ENCODE assay signal across 8 cellular contexts in genomic region chr21:37207441-37208009, GRCh38. TPM values are rescaled to one million over a fixed set of nuclear protein-coding genes. Genes with fewer than 3 reads are reported as not detected.
DNase-seq lines count a peak whose midpoint lies in the region; ATAC-seq and TF ChIP-seq lines count a peak whose summit lies in the region.

No MANE protein-coding gene starts in this region.

- WGBS in mesendoderm (ENCODE audit: extremely low coverage, insufficient coverage, low lambda C conversion rate), result no CpG with 5 or more reads among the region's 6 CpGs

- RAD21 ChIA-PET in HCT116 (lab: Charles Lee; ENCODE audit: low non-redundant PET in 1 of 2, low total read pairs in 2 of 2, uncharacterized antibody in 2 of 2, unreplicated experiment in 2 of 2), result no interaction called here

- H2AK5ac ChIP-seq in mesendoderm (ENCODE audit: low read length), result no peak overlapping the region

- H3K27ac ChIP-seq in HCT116 (ENCODE audit: low read depth, low read length), result peak overlapping the region; percentile 69
- peak overlapping the region; percentile 60 to 78 for H3K27ac ChIP-seq in coronary artery
- no peak overlapping the region for H3K27ac ChIP-seq in mesendoderm (ENCODE audit: low read depth, low read length)

- no peak overlapping the region for H2AFZ ChIP-seq in HCT116 (ENCODE audit: low read depth, low read length, poor library complexity, severe bottlenecking)

- no peak overlapping the region for H2BK5ac ChIP-seq in mesendoderm (ENCODE audit: low read length)

- H3K4me1 ChIP-seq in HCT116 (ENCODE audit: control insufficient read depth in 1 of 2, insufficient read depth in 2 of 2, low read length in 2 of 2), result peaks cover 19 to 24% of the 10 kb centered on the region in 2 experiments
- no peaks in the 10 kb centered on the region for H3K4me1 ChIP-seq in mesendoderm (ENCODE audit: control insufficient read depth, low read depth, low read length)

- no peak for TF ChIP-seq POLR2A in HCT116 (IDR thresholded peaks at IDR 0.05; ENCODE audit: borderline replicate concordance, extremely low read depth, insufficient read depth, insufficient read length)

- H3K4me2 ChIP-seq in HCT116 (ENCODE audit: low read length) (peak overlapping the region; percentile 68), mesendoderm (ENCODE audit: low read length) (no peak overlapping the region)

- no peak overlapping the region for H3K4ac ChIP-seq in mesendoderm (ENCODE audit: low read depth, low read length)

- H4K8ac ChIP-seq in mesendoderm (ENCODE audit: low read depth, low read length), result no peak overlapping the region

- no peak overlapping the region for H3K23ac ChIP-seq in mesendoderm (ENCODE audit: low read length)

- H2BK120ac ChIP-seq in mesendoderm (ENCODE audit: low read depth, low read length), result no peak overlapping the region

- no peaks in the 10 kb centered on the region for H3K79me1 ChIP-seq in mesendoderm (ENCODE audit: low read length)

- H3K9me3 ChIP-seq in HCT116 (ENCODE audit: control insufficient read depth in 1 of 2, insufficient read depth in 1 of 2, low read depth in 1 of 2, low read length in 2 of 2), result no peaks in the 10 kb centered on the region

- CTCF ChIA-PET in HCT116 (lab: Charles Lee), result no interaction called here

- TF ChIP-seq RAD21 in HCT116 (IDR thresholded peaks at IDR 0.05; ENCODE audit: low read depth), result no peak

- peak; percentile 54 to 56 for ATAC-seq in activated CD4-positive, CD25-positive, alpha-beta regulatory T cell treated with anti-CD3 and anti-CD28 coated beads, Interleukin-2, amount 50 U/mL, for 24 hours
- ATAC-seq in HCT116, result peak; percentile 91

- intact Hi-C loops in HCT116 (cut with micrococcal nuclease), result loop anchor here (10.0 kb wide), 1 partner anchor 63 kb away; no protein-coding TSS in a partner anchor

- no peak for DNase-seq in activated CD4-positive, CD25-positive, alpha-beta regulatory T cell treated with anti-CD3 and anti-CD28 coated beads, Interleukin-2, amount 50 U/mL, for 72 hours
- peak; percentile 59 for DNase-seq in HCT116 (ENCODE audit: low read depth, low spot score)
- peak; percentile 16 for DNase-seq in NCI-H1048 (lab: John Stamatoyannopoulos, UW)
- DNase-seq in coronary artery (ENCODE audit: low spot score), result no peak
- DNase-seq in pons (ENCODE audit: low spot score), result peak; percentile 21
- no peak for DNase-seq in mesendoderm
- no peak for DNase-seq in NCI-H524 treated with DMSO at 0.1 percent for 48 hours (lab: John Stamatoyannopoulos, UW)

- H3K4me3 ChIP-seq in HCT116 (replicated peaks in 1 of 2; ENCODE audit: low read depth in 1 of 2, low read length in 2 of 2) (no peak overlapping the region), coronary artery (peak overlapping the region; percentile 57), mesendoderm (ENCODE audit: low read length) (no peak overlapping the region)

- H4K5ac ChIP-seq in mesendoderm (ENCODE audit: low read length), result no peak overlapping the region

- no peaks in the 10 kb centered on the region for H4K20me1 ChIP-seq in HCT116 (ENCODE audit: insufficient read depth)

- BruUV-seq in HCT116 (replicated peaks; lab: Mats Ljungman, UMichigan), result no TSS peak

- no peak overlapping the region for H3K56ac ChIP-seq in mesendoderm (ENCODE audit: low read length)

- peak overlapping the region; percentile 38 for H3K9ac ChIP-seq in HCT116 (ENCODE audit: low read length)
- no peak overlapping the region for H3K9ac ChIP-seq in mesendoderm (ENCODE audit: low read length)

- H3K27me3 ChIP-seq in HCT116 (ENCODE audit: insufficient read depth, low read length), result no peaks in the 10 kb centered on the region
- H3K27me3 ChIP-seq in mesendoderm (ENCODE audit: insufficient read depth, low read length, poor library complexity), result no peaks in the 10 kb centered on the region

- no peak overlapping the region for H2BK15ac ChIP-seq in mesendoderm (replicated peaks; ENCODE audit: low read depth)

- H3K79me2 ChIP-seq in HCT116 (ENCODE audit: insufficient read depth, low read length) (no peaks in the 10 kb centered on the region), mesendoderm (ENCODE audit: control insufficient read depth, insufficient read depth, low read length) (no peaks in the 10 kb centered on the region)

- POLR2A ChIA-PET in HCT116 (lab: Charles Lee), result no interaction called here

- H3K18ac ChIP-seq in mesendoderm (ENCODE audit: low read length), result no peak overlapping the region

- H3K9me2 ChIP-seq in HCT116 (ENCODE audit: insufficient read depth), result no peaks in the 10 kb centered on the region

- H3K36me3 ChIP-seq in HCT116 (ENCODE audit: control insufficient read depth in 1 of 2, insufficient read depth in 2 of 2, low read length in 2 of 2) (peaks cover 0 to 2% of the 10 kb centered on the region in 2 experiments; a peak in 2 of 4 replicates), mesendoderm (ENCODE audit: control insufficient read depth, insufficient read depth, low read length) (no peaks in the 10 kb centered on the region)

- TF ChIP-seq CTCF in HCT116 (IDR thresholded peaks at IDR 0.05 in 2 of 3, conservative IDR thresholded peaks at IDR 0.05 in 1 of 3; ENCODE audit: borderline replicate concordance in 1 of 3, insufficient read depth in 1 of 3, low read depth in 2 of 3, low read length in 2 of 3) (0 out of 6 replicates have a peak, but pooled peaks of 1 of the 3 experiments have one; percentile 2), coronary artery (IDR thresholded peaks at IDR 0.05) (no peak)

TF ChIP-seq in HCT116, 20 proteins besides CTCF, POLR2A, EP300 and RAD21:
- no peak for TF ChIP-seq ELF1 (IDR thresholded peaks at IDR 0.05; ENCODE audit: borderline replicate concordance, low read depth)
- TF ChIP-seq ZNF274 (IDR thresholded peaks at IDR 0.05; ENCODE audit: low read depth, low read length), result no peak
- TF ChIP-seq EGR1 (IDR thresholded peaks at IDR 0.05; ENCODE audit: low read depth), result no peak
- peak; percentile 26 for TF ChIP-seq TCF7L2 (IDR thresholded peaks at IDR 0.05; ENCODE audit: borderline replicate concordance, extremely low read depth, insufficient read depth, insufficient read length)
- no peak for TF ChIP-seq ZFX (IDR thresholded peaks at IDR 0.05)
- peak; percentile 54; the same call in 1 of the 2 replicates for TF ChIP-seq SIN3A (IDR thresholded peaks at IDR 0.05; ENCODE audit: low read depth)
- TF ChIP-seq CEBPB (IDR thresholded peaks at IDR 0.05; ENCODE audit: low read depth), result no peak
- TF ChIP-seq ATF3 (IDR thresholded peaks at IDR 0.05), result no peak
- no peak for TF ChIP-seq ZBTB33 (IDR thresholded peaks at IDR 0.05; ENCODE audit: extremely low read depth, insufficient replicate concordance, low read length)
- TF ChIP-seq POLR2AphosphoS5 (IDR thresholded peaks at IDR 0.05; ENCODE audit: low read depth, low read length), result no peak
- no peak for TF ChIP-seq CBX3 (IDR thresholded peaks at IDR 0.05; ENCODE audit: low read depth)
- TF ChIP-seq REST (IDR thresholded peaks at IDR 0.05; ENCODE audit: low read depth), result no peak
- TF ChIP-seq EZH2 (IDR thresholded peaks at IDR 0.05), result no peak
- peak; percentile 58; the same call in 1 of the 2 replicates for TF ChIP-seq MAX (IDR thresholded peaks at IDR 0.05)
- TF ChIP-seq JUND (IDR thresholded peaks at IDR 0.05), result peak; percentile 43; the same call in 1 of the 2 replicates

RNA-seq across cellular contexts. Expression of gene VPS26C, which starts 59.6 kb away (rescaled TPM):
- 42.1 TPM for total RNA-seq in HCT116 (2021; ENCODE audit: unreplicated experiment)
- polyA plus RNA-seq in HCT116 (2012), result 22.3 and 26.5 TPM in 2 replicates
- polyA plus RNA-seq in mesendoderm (2013, experiment 1 of 2), result 28.8 TPM
- polyA plus RNA-seq in mesendoderm (2013, experiment 2 of 2), result 30.4 TPM

Comparison
In these comparisons a context has a peak if more than half of its experiments do, and no peak if none do; other contexts are left out.
1. DNase-seq: peak in HCT116 (single experiment), NCI-H1048 (single experiment) and pons (single experiment); none in activated CD4-positive, CD25-positive, alpha-beta regulatory T cell treated with anti-CD3 and anti-CD28 coated beads, Interleukin-2, amount 50 U/mL, for 72 hours (single experiment), coronary artery (single experiment), mesendoderm (single experiment) and NCI-H524 treated with DMSO at 0.1 percent for 48 hours (single experiment).